1 cellular context compared by ENCODE assay signal in the genomic region with DNA sequence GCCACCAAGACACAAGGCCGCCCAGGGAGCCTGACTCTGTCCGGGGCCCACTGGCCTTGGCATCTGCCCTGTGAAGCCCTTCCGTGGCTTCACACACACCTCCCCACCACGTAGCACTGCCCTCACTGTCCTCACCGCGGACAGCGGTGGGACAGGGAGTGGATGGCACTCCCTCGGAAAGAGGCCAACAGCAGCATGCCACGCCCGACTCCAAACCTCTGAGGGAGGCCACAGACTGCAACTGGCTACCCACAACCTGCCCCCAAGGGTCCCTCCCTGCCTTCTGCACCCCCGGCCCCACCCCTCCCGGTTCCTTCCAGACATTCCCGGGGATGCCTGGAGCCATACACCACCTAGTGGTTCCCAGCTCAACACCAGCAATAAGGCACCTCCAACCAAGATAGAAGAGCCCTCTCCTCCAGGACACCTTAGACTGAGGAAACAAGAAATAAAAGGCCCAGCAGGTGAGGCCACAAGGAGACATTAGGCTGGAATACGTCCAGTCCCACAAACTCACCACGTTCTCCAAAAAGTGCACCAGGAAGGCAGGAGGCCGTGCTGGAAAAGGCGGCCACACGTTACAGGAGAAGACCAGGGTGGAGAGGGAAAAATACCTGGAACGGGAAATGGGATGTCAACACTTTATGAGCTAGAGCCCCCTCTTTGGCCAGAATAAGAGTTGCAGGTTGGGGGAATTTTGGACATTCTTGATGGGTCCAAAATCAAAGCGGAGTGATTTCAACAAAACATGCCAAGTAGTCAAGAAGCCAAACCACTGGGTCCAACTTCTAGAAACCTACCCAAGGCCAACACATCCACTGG.
TF ChIP-seq lines count a peak whose summit lies in the region.

No MANE protein-coding gene starts in this region.

TF ChIP-seq in GM23338, 12 proteins besides CTCF, POLR2A, EP300 and RAD21 (continued from another document):
- TF ChIP-seq, protein P1, sequence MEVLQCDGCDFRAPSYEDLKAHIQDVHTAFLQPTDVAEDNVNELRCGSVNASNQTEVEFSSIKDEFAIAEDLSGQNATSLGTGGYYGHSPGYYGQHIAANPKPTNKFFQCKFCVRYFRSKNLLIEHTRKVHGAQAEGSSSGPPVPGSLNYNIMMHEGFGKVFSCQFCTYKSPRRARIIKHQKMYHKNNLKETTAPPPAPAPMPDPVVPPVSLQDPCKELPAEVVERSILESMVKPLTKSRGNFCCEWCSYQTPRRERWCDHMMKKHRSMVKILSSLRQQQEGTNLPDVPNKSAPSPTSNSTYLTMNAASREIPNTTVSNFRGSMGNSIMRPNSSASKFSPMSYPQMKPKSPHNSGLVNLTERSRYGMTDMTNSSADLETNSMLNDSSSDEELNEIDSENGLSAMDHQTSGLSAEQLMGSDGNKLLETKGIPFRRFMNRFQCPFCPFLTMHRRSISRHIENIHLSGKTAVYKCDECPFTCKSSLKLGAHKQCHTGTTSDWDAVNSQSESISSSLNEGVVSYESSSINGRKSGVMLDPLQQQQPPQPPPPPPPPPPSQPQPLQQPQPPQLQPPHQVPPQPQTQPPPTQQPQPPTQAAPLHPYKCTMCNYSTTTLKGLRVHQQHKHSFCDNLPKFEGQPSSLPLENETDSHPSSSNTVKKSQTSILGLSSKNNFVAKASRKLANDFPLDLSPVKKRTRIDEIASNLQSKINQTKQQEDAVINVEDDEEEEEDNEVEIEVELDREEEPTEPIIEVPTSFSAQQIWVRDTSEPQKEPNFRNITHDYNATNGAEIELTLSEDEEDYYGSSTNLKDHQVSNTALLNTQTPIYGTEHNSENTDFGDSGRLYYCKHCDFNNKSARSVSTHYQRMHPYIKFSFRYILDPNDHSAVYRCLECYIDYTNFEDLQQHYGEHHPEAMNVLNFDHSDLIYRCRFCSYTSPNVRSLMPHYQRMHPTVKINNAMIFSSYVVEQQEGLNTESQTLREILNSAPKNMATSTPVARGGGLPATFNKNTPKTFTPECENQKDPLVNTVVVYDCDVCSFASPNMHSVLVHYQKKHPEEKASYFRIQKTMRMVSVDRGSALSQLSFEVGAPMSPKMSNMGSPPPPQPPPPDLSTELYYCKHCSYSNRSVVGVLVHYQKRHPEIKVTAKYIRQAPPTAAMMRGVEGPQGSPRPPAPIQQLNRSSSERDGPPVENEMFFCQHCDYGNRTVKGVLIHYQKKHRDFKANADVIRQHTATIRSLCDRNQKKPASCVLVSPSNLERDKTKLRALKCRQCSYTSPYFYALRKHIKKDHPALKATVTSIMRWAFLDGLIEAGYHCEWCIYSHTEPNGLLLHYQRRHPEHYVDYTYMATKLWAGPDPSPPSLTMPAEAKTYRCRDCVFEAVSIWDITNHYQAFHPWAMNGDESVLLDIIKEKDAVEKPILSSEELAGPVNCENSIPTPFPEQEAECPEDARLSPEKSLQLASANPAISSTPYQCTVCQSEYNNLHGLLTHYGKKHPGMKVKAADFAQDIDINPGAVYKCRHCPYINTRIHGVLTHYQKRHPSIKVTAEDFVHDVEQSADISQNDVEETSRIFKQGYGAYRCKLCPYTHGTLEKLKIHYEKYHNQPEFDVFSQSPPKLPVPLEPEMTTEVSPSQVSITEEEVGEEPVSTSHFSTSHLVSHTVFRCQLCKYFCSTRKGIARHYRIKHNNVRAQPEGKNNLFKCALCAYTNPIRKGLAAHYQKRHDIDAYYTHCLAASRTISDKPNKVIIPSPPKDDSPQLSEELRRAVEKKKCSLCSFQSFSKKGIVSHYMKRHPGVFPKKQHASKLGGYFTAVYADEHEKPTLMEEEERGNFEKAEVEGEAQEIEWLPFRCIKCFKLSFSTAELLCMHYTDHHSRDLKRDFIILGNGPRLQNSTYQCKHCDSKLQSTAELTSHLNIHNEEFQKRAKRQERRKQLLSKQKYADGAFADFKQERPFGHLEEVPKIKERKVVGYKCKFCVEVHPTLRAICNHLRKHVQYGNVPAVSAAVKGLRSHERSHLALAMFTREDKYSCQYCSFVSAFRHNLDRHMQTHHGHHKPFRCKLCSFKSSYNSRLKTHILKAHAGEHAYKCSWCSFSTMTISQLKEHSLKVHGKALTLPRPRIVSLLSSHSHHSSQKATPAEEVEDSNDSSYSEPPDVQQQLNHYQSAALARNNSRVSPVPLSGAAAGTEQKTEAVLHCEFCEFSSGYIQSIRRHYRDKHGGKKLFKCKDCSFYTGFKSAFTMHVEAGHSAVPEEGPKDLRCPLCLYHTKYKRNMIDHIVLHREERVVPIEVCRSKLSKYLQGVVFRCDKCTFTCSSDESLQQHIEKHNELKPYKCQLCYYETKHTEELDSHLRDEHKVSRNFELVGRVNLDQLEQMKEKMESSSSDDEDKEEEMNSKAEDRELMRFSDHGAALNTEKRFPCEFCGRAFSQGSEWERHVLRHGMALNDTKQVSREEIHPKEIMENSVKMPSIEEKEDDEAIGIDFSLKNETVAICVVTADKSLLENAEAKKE (CRISPR knock-in tag; IDR thresholded peaks at IDR 0.05): no peak
- TF ChIP-seq, protein P2, sequence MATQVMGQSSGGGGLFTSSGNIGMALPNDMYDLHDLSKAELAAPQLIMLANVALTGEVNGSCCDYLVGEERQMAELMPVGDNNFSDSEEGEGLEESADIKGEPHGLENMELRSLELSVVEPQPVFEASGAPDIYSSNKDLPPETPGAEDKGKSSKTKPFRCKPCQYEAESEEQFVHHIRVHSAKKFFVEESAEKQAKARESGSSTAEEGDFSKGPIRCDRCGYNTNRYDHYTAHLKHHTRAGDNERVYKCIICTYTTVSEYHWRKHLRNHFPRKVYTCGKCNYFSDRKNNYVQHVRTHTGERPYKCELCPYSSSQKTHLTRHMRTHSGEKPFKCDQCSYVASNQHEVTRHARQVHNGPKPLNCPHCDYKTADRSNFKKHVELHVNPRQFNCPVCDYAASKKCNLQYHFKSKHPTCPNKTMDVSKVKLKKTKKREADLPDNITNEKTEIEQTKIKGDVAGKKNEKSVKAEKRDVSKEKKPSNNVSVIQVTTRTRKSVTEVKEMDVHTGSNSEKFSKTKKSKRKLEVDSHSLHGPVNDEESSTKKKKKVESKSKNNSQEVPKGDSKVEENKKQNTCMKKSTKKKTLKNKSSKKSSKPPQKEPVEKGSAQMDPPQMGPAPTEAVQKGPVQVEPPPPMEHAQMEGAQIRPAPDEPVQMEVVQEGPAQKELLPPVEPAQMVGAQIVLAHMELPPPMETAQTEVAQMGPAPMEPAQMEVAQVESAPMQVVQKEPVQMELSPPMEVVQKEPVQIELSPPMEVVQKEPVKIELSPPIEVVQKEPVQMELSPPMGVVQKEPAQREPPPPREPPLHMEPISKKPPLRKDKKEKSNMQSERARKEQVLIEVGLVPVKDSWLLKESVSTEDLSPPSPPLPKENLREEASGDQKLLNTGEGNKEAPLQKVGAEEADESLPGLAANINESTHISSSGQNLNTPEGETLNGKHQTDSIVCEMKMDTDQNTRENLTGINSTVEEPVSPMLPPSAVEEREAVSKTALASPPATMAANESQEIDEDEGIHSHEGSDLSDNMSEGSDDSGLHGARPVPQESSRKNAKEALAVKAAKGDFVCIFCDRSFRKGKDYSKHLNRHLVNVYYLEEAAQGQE (IDR thresholded peaks at IDR 0.05; ENCODE audit: unreplicated experiment): no peak
- no peak for TF ChIP-seq NANOG (IDR thresholded peaks at IDR 0.05; ENCODE audit: borderline replicate concordance)
TF ChIP-seq in GM23338: peak in this region for 0.
